In genomic region chr7:15015545-15016314, GRCh38 we compare ENCODE assay signal across 8 cellular contexts.
DNase-seq lines count a peak whose midpoint lies in the region; ATAC-seq and TF ChIP-seq lines count a peak whose summit lies in the region.

No MANE protein-coding gene starts in this region.

- peak; percentile 76 for DNase-seq in Calu3
- DNase-seq in NCI-H2107 treated with DMSO at 0.1 percent for 48 hours (lab: John Stamatoyannopoulos, UW; ENCODE audit: unreplicated experiment) = peak; percentile 95
- peak; percentile 73 for DNase-seq in WTC11 (ENCODE audit: low spot score)
- DNase-seq in glutamatergic neuron = no peak
- DNase-seq in prostate gland (ENCODE audit: low spot score) = peak; percentile 59
- no peak for DNase-seq in activated naive CD4-positive, alpha-beta T cell treated with Interleukin-2 at 50 U/mL for 16 hours

- TF ChIP-seq POLR2A in prostate gland (IDR thresholded peaks at IDR 0.05) = no peak

- ATAC-seq in GM19372 (IDR thresholded peaks at IDR 0.05; ENCODE audit: low read depth, unreplicated experiment) (peak; percentile 93), HG03280 (IDR thresholded peaks at IDR 0.05; ENCODE audit: unreplicated experiment) (peak; percentile 83), WTC11 (peak; percentile 90)

- H3K27ac Mint-ChIP-seq in Calu3 (ENCODE audit: unreplicated experiment) (peak overlapping the region; percentile 27), WTC11 (peak overlapping the region; percentile 98), glutamatergic neuron (ENCODE audit: unreplicated experiment) (no peak overlapping the region)

- no peaks in the 10 kb centered on the region for H3K4me1 ChIP-seq in prostate gland (replicated peaks)

- H3K9me3 Mint-ChIP-seq in Calu3 (ENCODE audit: low read depth, unreplicated experiment) (no peaks in the 10 kb centered on the region), WTC11 (peaks cover 11% of the 10 kb centered on the region), glutamatergic neuron (ENCODE audit: unreplicated experiment) (no peaks in the 10 kb centered on the region)

- peak; percentile 75 for TF ChIP-seq CTCF in Calu3 (IDR thresholded peaks at IDR 0.05; ENCODE audit: unreplicated experiment)
- peak; percentile 57 for TF ChIP-seq CTCF in WTC11 (IDR thresholded peaks at IDR 0.05)
- TF ChIP-seq CTCF in glutamatergic neuron (IDR thresholded peaks at IDR 0.05; ENCODE audit: partially characterized antibody, unreplicated experiment) = peak; percentile 78
- TF ChIP-seq CTCF in prostate gland (IDR thresholded peaks at IDR 0.05) = peak; percentile 36 to 86 (median 70)

- BruUV-seq in Calu3 (replicated peaks; lab: Mats Ljungman, UMichigan) = no TSS peak

- H3K27ac ChIP-seq in prostate gland = no peak overlapping the region

- H3K36me3 ChIP-seq in prostate gland = no peaks in the 10 kb centered on the region

- POLR2A ChIA-PET in WTC11 (lab: Charles Lee) = interaction anchor here (0.9 to 1.0 kb wide), 2 partner anchors 16 to 113 kb away, joined by 3 read pairs; partner anchors contain the start of gene DGKB

- CTCF ChIA-PET in Calu3 (lab: Charles Lee) = interaction anchor here (0.7 to 2.5 kb wide), 17 partner anchors 8 to 1735 kb away, joined by 3 to 55 read pairs (median 4); no protein-coding TSS in a partner anchor
- CTCF ChIA-PET in WTC11 (lab: Charles Lee) = interaction anchor here (0.6 to 2.6 kb wide), 39 partner anchors 8 to 706 kb away, joined by 3 to 37 read pairs (median 3); partner anchors contain the start of gene DGKB

- WGBS in prostate gland = 9% methylated on average over 8 of the region's 8 CpGs

- H3K9me3 ChIP-seq in prostate gland = no peaks in the 10 kb centered on the region

- no peaks in the 10 kb centered on the region for H3K27me3 ChIP-seq in prostate gland (replicated peaks; ENCODE audit: insufficient read depth)

- H3K4me3 Mint-ChIP-seq in Calu3 (ENCODE audit: low read depth, unreplicated experiment) (peak overlapping the region; percentile 39), WTC11 (peak overlapping the region; percentile 67), glutamatergic neuron (ENCODE audit: unreplicated experiment) (peak overlapping the region; percentile 68)

- H3K4me1 Mint-ChIP-seq in Calu3 (ENCODE audit: low read depth, unreplicated experiment) (peaks cover 17% of the 10 kb centered on the region), WTC11 (peaks cover 37% of the 10 kb centered on the region), glutamatergic neuron (ENCODE audit: low read depth, unreplicated experiment) (peaks cover 3% of the 10 kb centered on the region)

- no peak overlapping the region for H3K4me3 ChIP-seq in prostate gland

- intact Hi-C loops in Calu3 (cut with micrococcal nuclease; ENCODE audit: unreplicated experiment) = loop anchor here (1.0 to 5.0 kb wide), 4 partner anchors 91 to 1733 kb away; no protein-coding TSS in a partner anchor
- intact Hi-C loops in prostate gland (cut with DNase I) = loop anchor here (2.0 kb wide), 1 partner anchor 299 kb away; no protein-coding TSS in a partner anchor

- H3K27me3 Mint-ChIP-seq in Calu3 (ENCODE audit: unreplicated experiment) (no peaks in the 10 kb centered on the region), WTC11 (ENCODE audit: low read depth) (no peaks in the 10 kb centered on the region), glutamatergic neuron (ENCODE audit: unreplicated experiment) (no peaks in the 10 kb centered on the region)

- no peaks in the 10 kb centered on the region for H3K36me3 Mint-ChIP-seq in Calu3 (ENCODE audit: insufficient read depth, unreplicated experiment)
- H3K36me3 Mint-ChIP-seq in WTC11 = no peaks in the 10 kb centered on the region
- no peaks in the 10 kb centered on the region for H3K36me3 Mint-ChIP-seq in glutamatergic neuron (ENCODE audit: unreplicated experiment)

TF ChIP-seq in WTC11, 78 proteins besides CTCF, POLR2A, EP300 and RAD21:
- TF ChIP-seq ZNF425 (CRISPR knock-in tag; conservative IDR thresholded peaks at IDR 0.05) = 0 out of 2 replicates have a peak, but pooled peaks have one; percentile 39
- peak; percentile 24; the same call in 1 of the 2 replicates for TF ChIP-seq TEAD1 (CRISPR knock-in tag; IDR thresholded peaks at IDR 0.05)
- TF ChIP-seq SMAD3 (CRISPR knock-in tag; IDR thresholded peaks at IDR 0.05; ENCODE audit: borderline replicate concordance) = no peak

Comparison
In these comparisons a context has a peak if more than half of its experiments do, and no peak if none do; other contexts are left out.
1. DNase-seq: peak in Calu3 (single experiment), NCI-H2107 treated with DMSO at 0.1 percent for 48 hours (single experiment), WTC11 (single experiment) and prostate gland (single experiment); none in glutamatergic neuron (single experiment) and activated naive CD4-positive, alpha-beta T cell treated with Interleukin-2 at 50 U/mL for 16 hours (single experiment).
2. Peak in every context shown above with its lines, with median percentiles within 50 percentile points of each other: H3K4me3 Mint-ChIP-seq, CTCF ChIP-seq and ATAC-seq.